In genomic region chr22:31653944-31654343, GRCh38 we compare ENCODE assay signal across 22 cellular contexts. TPM values are rescaled to one million over a fixed set of nuclear protein-coding genes. Genes with fewer than 3 reads are reported as not detected.
DNase-seq lines count a peak whose midpoint lies in the region; ATAC-seq, FAIRE-seq and TF ChIP-seq lines count a peak whose summit lies in the region.
"Had no signal": no experiment of that assay in that cellular context is flagged by ENCODE, and none has a peak within 500 bp of the region (broad histone marks: within the 10 kb centered on the region; RNA-seq: fewer than 3 reads in every experiment).

No MANE protein-coding gene starts in this region.

- no peak overlapping the region for H3K18ac ChIP-seq in mesenchymal stem cell (ENCODE audit: low read depth in 1 of 2, low read length in 2 of 2)

- TF ChIP-seq EP300 in A549 (IDR thresholded peaks at IDR 0.05), result no peak

- no peak overlapping the region for H2BK12ac ChIP-seq in mesenchymal stem cell (ENCODE audit: low read length in 2 of 2)

- DNase-seq in A549 (ENCODE audit: low read depth in 1 of 2, low spot score in 1 of 2) (no peak), Caco-2 (no peak), mesenchymal stem cell (no peak), DMS153 (lab: John Stamatoyannopoulos, UW) (no peak), H7 (no peak), posterior vena cava (ENCODE audit: low spot score) (no peak)
- no peak for DNase-seq in T-helper 2 cell treated with Interferon-gamma antibody and Interleukin-4, amounts not matched to agents 5 μg/mL and 100 μg/mL, for 36 hours (ENCODE audit: low spot score)
- DNase-seq: activated naive CD8-positive, alpha-beta T cell treated with anti-CD3 and anti-CD28 coated beads, Interleukin-2, amount 10 ng/mL, durations not matched to agents 7 days and 5 days; GF-D8; left cardiac atrium; NCI-H2227 treated with DMSO at 0.1 percent for 48 hours; NCI-H82; SK-N-SH; T1000 had no signal

- no peaks in the 10 kb centered on the region; the same call in 1 of the 2 replicates for H3K36me3 ChIP-seq in Caco-2 (ENCODE audit: control insufficient read depth, insufficient read depth, low read length)
- peaks cover 0 to 6% of the 10 kb centered on the region in 2 experiments for H3K36me3 ChIP-seq in mesenchymal stem cell (ENCODE audit: control insufficient read depth in 1 of 2, insufficient read depth in 2 of 2, low read depth in 1 of 2, low read length in 2 of 2)
- peaks cover 2% of the 10 kb centered on the region for H3K36me3 ChIP-seq in H7 (replicated peaks; ENCODE audit: control insufficient read depth, insufficient read depth, low read length)
- H3K36me3 ChIP-seq: neural progenitor cell had no signal

- no peak for TF ChIP-seq CTCF in A549 (IDR thresholded peaks at IDR 0.05)
- TF ChIP-seq CTCF in Caco-2 (IDR thresholded peaks at IDR 0.05; ENCODE audit: insufficient read depth in 1 of 2, low read depth in 1 of 2, low read length in 1 of 2, severe bottlenecking in 1 of 2, unreplicated experiment in 1 of 2), result no peak

- peaks cover 20% of the 10 kb centered on the region for H3K36me3 Mint-ChIP-seq in Caco-2 (ENCODE audit: insufficient read depth, unreplicated experiment)
- H3K36me3 Mint-ChIP-seq in T-helper 2 cell treated with Interferon-gamma antibody and Interleukin-4, amounts not matched to agents 5 μg/mL and 100 μg/mL, for 36 hours (ENCODE audit: low read depth), result peaks cover 6% of the 10 kb centered on the region

- POLR2A ChIA-PET in A549 (lab: Yijun Ruan, JAX) (interaction anchor here (1.2 kb wide), 1 partner anchor 8 kb away, joined by 6 read pairs; the partner anchor contains the start of gene PISD), Caco-2 (lab: Charles Lee) (interaction anchor here (1.2 kb wide), 1 partner anchor 8 kb away, joined by 12 read pairs; the partner anchor contains the start of gene PISD)

- H3K27ac Mint-ChIP-seq in Caco-2 (ENCODE audit: unreplicated experiment), result peak overlapping the region; percentile 59
- peak overlapping the region; percentile 5 for H3K27ac Mint-ChIP-seq in T-helper 2 cell treated with Interferon-gamma antibody and Interleukin-4, amounts not matched to agents 5 μg/mL and 100 μg/mL, for 36 hours
- H3K27ac Mint-ChIP-seq: activated naive CD8-positive, alpha-beta T cell treated with anti-CD3 and anti-CD28 coated beads, Interleukin-2, amount 10 ng/mL, durations not matched to agents 7 days and 5 days; mesothelial cell of epicardium; neural progenitor cell; stimulated activated effector memory CD8-positive, alpha-beta T cell treated with anti-CD3 and anti-CD28 coated beads, Interleukin-12 subunit alpha, Interleukin-12 subunit beta, amount 100 ng/mL, for 72 hours had no signal

- CTCF ChIA-PET in A549 (lab: Yijun Ruan, JAX), result interaction anchor here (0.9 to 1.0 kb wide), 2 partner anchors 8 to 316 kb away, joined by 3 read pairs; partner anchors contain the start of gene PISD
- CTCF ChIA-PET in Caco-2 (lab: Charles Lee), result no interaction called here

- peak overlapping the region in 1 of 2 experiments; percentile 60; a peak in 2 of 6 replicates for H3K27ac ChIP-seq in A549
- H3K27ac ChIP-seq in mesenchymal stem cell (ENCODE audit: low read length, poor library complexity, severe bottlenecking), result peak overlapping the region; percentile 76
- H3K27ac ChIP-seq: gastroesophageal sphincter, neural progenitor cell had no signal

- no peaks in the 10 kb centered on the region for H3K9me3 Mint-ChIP-seq in Caco-2 (ENCODE audit: unreplicated experiment)
- no peaks in the 10 kb centered on the region for H3K9me3 Mint-ChIP-seq in T-helper 2 cell treated with Interferon-gamma antibody and Interleukin-4, amounts not matched to agents 5 μg/mL and 100 μg/mL, for 36 hours
- H3K9me3 Mint-ChIP-seq: activated naive CD8-positive, alpha-beta T cell treated with anti-CD3 and anti-CD28 coated beads, Interleukin-2, amount 10 ng/mL, durations not matched to agents 7 days and 5 days; brain; mesothelial cell of epicardium; neural progenitor cell; stimulated activated effector memory CD8-positive, alpha-beta T cell treated with anti-CD3 and anti-CD28 coated beads, Interleukin-12 subunit alpha, Interleukin-12 subunit beta, amount 100 ng/mL, for 72 hours had no signal

- H3K4ac ChIP-seq in mesenchymal stem cell (ENCODE audit: low read depth in 1 of 2, low read length in 2 of 2), result no peak overlapping the region

- peak overlapping the region; percentile 9 for H3K4me3 Mint-ChIP-seq in Caco-2 (ENCODE audit: unreplicated experiment)
- H3K4me3 Mint-ChIP-seq in T-helper 2 cell treated with Interferon-gamma antibody and Interleukin-4, amounts not matched to agents 5 μg/mL and 100 μg/mL, for 36 hours, result no peak overlapping the region
- H3K4me3 Mint-ChIP-seq: activated naive CD8-positive, alpha-beta T cell treated with anti-CD3 and anti-CD28 coated beads, Interleukin-2, amount 10 ng/mL, durations not matched to agents 7 days and 5 days; mesothelial cell of epicardium; neural progenitor cell; stimulated activated effector memory CD8-positive, alpha-beta T cell treated with anti-CD3 and anti-CD28 coated beads, Interleukin-12 subunit alpha, Interleukin-12 subunit beta, amount 100 ng/mL, for 72 hours had no signal

- H2BK120ac ChIP-seq in mesenchymal stem cell (ENCODE audit: low read depth, low read length), result no peak overlapping the region

- no TSS peak for BruUV-seq in Caco-2 (replicated peaks; lab: Mats Ljungman, UMichigan)

- H2BK15ac ChIP-seq in mesenchymal stem cell (ENCODE audit: low read depth, poor library complexity, severe bottlenecking), result no peak overlapping the region

- H2AK5ac ChIP-seq in mesenchymal stem cell (ENCODE audit: low read length, severe bottlenecking), result peak overlapping the region; percentile 10

- H3K9me3 ChIP-seq in A549 (no peaks in the 10 kb centered on the region), Caco-2 (no peaks in the 10 kb centered on the region), mesenchymal stem cell (ENCODE audit: control insufficient read depth, low read length) (no peaks in the 10 kb centered on the region)
- H3K9me3 ChIP-seq: gastroesophageal sphincter, SK-N-SH had no signal

- H3K23ac ChIP-seq in mesenchymal stem cell (ENCODE audit: low read length in 2 of 2), result no peak overlapping the region

- H3K4me1 ChIP-seq in A549 (peaks cover 30% of the 10 kb centered on the region), Caco-2 (peaks cover 35% of the 10 kb centered on the region), mesenchymal stem cell (ENCODE audit: control insufficient read depth, insufficient read depth, low read depth, low read length) (peaks cover 19% of the 10 kb centered on the region)
- H3K4me1 ChIP-seq: gastroesophageal sphincter, neural progenitor cell had no signal

- no peak overlapping the region for H4K8ac ChIP-seq in mesenchymal stem cell (ENCODE audit: low read length)

- no peak overlapping the region for H4K91ac ChIP-seq in mesenchymal stem cell (ENCODE audit: low read length)

- FAIRE-seq in A549 (lab: Jason Lieb, UNC), result no peak
- FAIRE-seq: urothelium cell line had no signal

- no peak overlapping the region for H3K14ac ChIP-seq in mesenchymal stem cell (ENCODE audit: low read length in 2 of 2)

- H3K4me3 ChIP-seq in A549 (no peak overlapping the region), Caco-2 (ENCODE audit: low read depth, low read length) (no peak overlapping the region), mesenchymal stem cell (ENCODE audit: insufficient read depth in 1 of 2, low read depth in 1 of 2, low read length in 2 of 2) (no peak overlapping the region), H7 (ENCODE audit: insufficient read depth, low read depth, low read length) (no peak overlapping the region)
- H3K4me3 ChIP-seq: gastroesophageal sphincter, neural progenitor cell had no signal

- H3K9ac ChIP-seq in mesenchymal stem cell (ENCODE audit: low read length), result no peak overlapping the region
- H3K9ac ChIP-seq: neural progenitor cell, SK-N-SH had no signal

- WGBS in A549 (ENCODE audit: missing lambda C conversion rate), result 95% methylated on average over 2 of the region's 2 CpGs
- WGBS in mesenchymal stem cell, result 94% methylated on average over 2 of the region's 2 CpGs

- no peak overlapping the region for H2AFZ ChIP-seq in mesenchymal stem cell (ENCODE audit: low read depth, low read length)
- H2AFZ ChIP-seq: neural progenitor cell had no signal

- H3K27me3 ChIP-seq in Caco-2 (replicated peaks; ENCODE audit: control insufficient read depth, insufficient read depth, low read length), result no peaks in the 10 kb centered on the region
- H3K27me3 ChIP-seq in mesenchymal stem cell (ENCODE audit: control insufficient read depth in 1 of 2, insufficient read depth in 1 of 2, low read length in 2 of 2), result no peaks in the 10 kb centered on the region
- no peaks in the 10 kb centered on the region for H3K27me3 ChIP-seq in H7 (ENCODE audit: control insufficient read depth, insufficient read depth, low read length)
- H3K27me3 ChIP-seq: gastroesophageal sphincter, neural progenitor cell had no signal

- peaks cover 4% of the 10 kb centered on the region for H3K79me1 ChIP-seq in mesenchymal stem cell (replicated peaks; ENCODE audit: low read length, poor library complexity, severe bottlenecking)

- TF ChIP-seq POLR2A in A549 (IDR thresholded peaks at IDR 0.05; ENCODE audit: low read length), result no peak

- H3K4me2 ChIP-seq in A549, result peak overlapping the region; percentile 36; the same call in 1 of the 3 replicates
- no peak overlapping the region for H3K4me2 ChIP-seq in mesenchymal stem cell (ENCODE audit: low read length, poor library complexity, severe bottlenecking)
- H3K4me2 ChIP-seq: neural progenitor cell, SK-N-SH had no signal

- no peak for ATAC-seq in A549
- ATAC-seq in HG03460 (IDR thresholded peaks at IDR 0.05; ENCODE audit: unreplicated experiment), result no peak
- ATAC-seq: gastroesophageal sphincter; HCT116; left cardiac atrium; stimulated activated effector memory CD8-positive, alpha-beta T cell treated with anti-CD3 and anti-CD28 coated beads, Interleukin-12 subunit alpha, Interleukin-12 subunit beta, amount 100 ng/mL, for 72 hours had no signal

- no peak overlapping the region for H2BK5ac ChIP-seq in mesenchymal stem cell (ENCODE audit: low read depth, low read length, poor library complexity, severe bottlenecking)

- no peak for TF ChIP-seq RAD21 in A549 (conservative IDR thresholded peaks at IDR 0.05 in 1 of 2, IDR thresholded peaks at IDR 0.05 in 1 of 2)

- intact Hi-C loops in Caco-2 (cut with micrococcal nuclease; ENCODE audit: unreplicated experiment) (no loop called here), posterior vena cava (cut with DNase I) (no loop called here)

- H3K27me3 Mint-ChIP-seq in Caco-2 (ENCODE audit: insufficient read depth, unreplicated experiment), result no peaks in the 10 kb centered on the region
- H3K27me3 Mint-ChIP-seq in T-helper 2 cell treated with Interferon-gamma antibody and Interleukin-4, amounts not matched to agents 5 μg/mL and 100 μg/mL, for 36 hours (ENCODE audit: low read depth), result no peaks in the 10 kb centered on the region
- H3K27me3 Mint-ChIP-seq: activated naive CD8-positive, alpha-beta T cell treated with anti-CD3 and anti-CD28 coated beads, Interleukin-2, amount 10 ng/mL, durations not matched to agents 7 days and 5 days; brain had no signal

- H3K4me1 Mint-ChIP-seq in Caco-2 (ENCODE audit: low read depth, unreplicated experiment), result peaks cover 16% of the 10 kb centered on the region
- peaks cover 8% of the 10 kb centered on the region for H3K4me1 Mint-ChIP-seq in T-helper 2 cell treated with Interferon-gamma antibody and Interleukin-4, amounts not matched to agents 5 μg/mL and 100 μg/mL, for 36 hours (ENCODE audit: low read depth)
- H3K4me1 Mint-ChIP-seq: mesothelial cell of epicardium, neural progenitor cell had no signal

RNA-seq across cellular contexts. Expression of gene PISD, which starts 8.1 kb away (rescaled TPM):
- polyA plus RNA-seq in A549 (2011; rRNA removed) (11.0 and 13.1 TPM in 2 replicates), A549 (2017; fragmentation: RNase III; extraction: RNeasy Plus Mini Kit Qiagen cat#74134 plus additional on column Dnase treatment) (16.6 to 17.4 TPM (median 17.3 TPM) in 3 replicates)
- 18.0 and 22.9 TPM in 2 replicates for polyA plus RNA-seq in A549 (2012; cell fraction: cytosol; rRNA removed)
- polyA plus RNA-seq in A549 (2012; cell fraction: nucleus; rRNA removed), result 80.2 and 100 TPM in 2 replicates
- 12.6 and 16.4 TPM in 2 replicates for polyA minus RNA-seq in A549 (2011; rRNA and poly(A)+ RNA removed)
- total RNA-seq in Caco-2 (2022) (56.7 and 58.7 TPM in 2 replicates), posterior vena cava (10 to 100 TPM; 38.0 to 44.6 TPM)
- polyA plus RNA-seq in mesenchymal stem cell (2013, experiment 1 of 2), result 31.5 TPM
- polyA plus RNA-seq in mesenchymal stem cell (2013, experiment 2 of 2), result 31.2 TPM
- total RNA-seq in H7 (2014; rRNA removed; shearing (Covaris generic)), result 70.2 and 72.6 TPM in 2 replicates
